10 cellular contexts compared by ENCODE assay signal in genomic region chr6:137370871-137371633, GRCh38.
DNase-seq lines count a peak whose midpoint lies in the region; ATAC-seq, FAIRE-seq and TF ChIP-seq lines count a peak whose summit lies in the region.
"Had no signal": no experiment of that assay in that cellular context is flagged by ENCODE, and none has a peak within 500 bp of the region (broad histone marks: within the 10 kb centered on the region; RNA-seq: fewer than 3 reads in every experiment).

No MANE protein-coding gene starts in this region.

- DNase-seq in GM18507 (ENCODE audit: extremely low spot score, insufficient read length, low read depth), result no peak
- no peak for DNase-seq in H9
- peak; percentile 11 for DNase-seq in NCI-H2196 (lab: John Stamatoyannopoulos, UW; ENCODE audit: unreplicated experiment)
- no peak for DNase-seq in mucosa of descending colon
- no peak for DNase-seq in natural killer cell treated with Interleukin-12 subunit alpha and Interleukin-12 subunit beta and Interleukin-15 and Interleukin-18, amount 100 ng/mL, for 72 hours (ENCODE audit: low spot score)
- DNase-seq in left lung, result no peak
- no peak for DNase-seq in activated T-cell treated with anti-CD3 and anti-CD28 coated beads for 4 hours
- no peak for DNase-seq in esophagus squamous epithelium (lab: John Stamatoyannopoulos, UW)
- DNase-seq: pancreas had no signal

- no peak overlapping the region for H3K4ac ChIP-seq in H9 (ENCODE audit: low read depth, low read length)

- H3K27ac Mint-ChIP-seq in H9, result no peak overlapping the region
- H3K27ac Mint-ChIP-seq in natural killer cell treated with Interleukin-12 subunit alpha and Interleukin-12 subunit beta and Interleukin-15 and Interleukin-18, amount 100 ng/mL, for 72 hours, result no peak overlapping the region
- H3K27ac Mint-ChIP-seq: T-helper 1 cell treated with Interleukin-12 subunit alpha and Interleukin-12 subunit beta and Interleukin-4 antibody, amounts not matched to agents 30 μg/mL and 1 μg/mL, for 36 hours had no signal

- H2AFZ ChIP-seq in H9 (ENCODE audit: low read length), result no peak overlapping the region

- no peaks in the 10 kb centered on the region for H3K79me2 ChIP-seq in H9 (ENCODE audit: insufficient read depth, low read length)

- H3K27me3 ChIP-seq in H9 (ENCODE audit: insufficient read depth, low read length) (no peaks in the 10 kb centered on the region; the same call in 1 of the 2 replicates), left lung (no peaks in the 10 kb centered on the region), esophagus squamous epithelium (no peaks in the 10 kb centered on the region)
- H3K27me3 ChIP-seq: pancreas had no signal

- no peaks in the 10 kb centered on the region for H3K79me1 ChIP-seq in H9 (ENCODE audit: insufficient read depth, low read depth, low read length, poor library complexity, severe bottlenecking)

- H4K91ac ChIP-seq in H9 (ENCODE audit: insufficient read length, low read depth, low read length), result no peak overlapping the region

- ATAC-seq in mucosa of descending colon, result peak; percentile 35
- ATAC-seq in natural killer cell treated with Interleukin-12 subunit alpha and Interleukin-12 subunit beta and Interleukin-15 and Interleukin-18, amount 100 ng/mL, for 72 hours, result no peak
- ATAC-seq in left lung, result no peak

- no peak overlapping the region for H2AK5ac ChIP-seq in H9 (ENCODE audit: insufficient read length, low read length)

- H3K36me3 ChIP-seq in mucosa of descending colon (ENCODE audit: low read depth) (no peaks in the 10 kb centered on the region), left lung (no peaks in the 10 kb centered on the region), esophagus squamous epithelium (no peaks in the 10 kb centered on the region)
- H3K36me3 ChIP-seq: pancreas had no signal

- TF ChIP-seq CTCF in H9 (conservative IDR thresholded peaks at IDR 0.05) (peak; percentile 59; the same call in 2 of the 3 replicates), mucosa of descending colon (IDR thresholded peaks at IDR 0.05) (no peak), left lung (IDR thresholded peaks at IDR 0.05) (no peak), esophagus squamous epithelium (IDR thresholded peaks at IDR 0.05) (no peak)

- no peak overlapping the region for H2BK120ac ChIP-seq in H9 (ENCODE audit: low read depth, low read length, poor library complexity, severe bottlenecking)

- H3T11ph ChIP-seq in H9 (ENCODE audit: low read length), result no peak overlapping the region

- no peaks in the 10 kb centered on the region for H4K20me1 ChIP-seq in H9 (ENCODE audit: control insufficient read depth, insufficient read depth, insufficient read length)

- peaks cover 20 to 22% of the 10 kb centered on the region in 2 experiments for H3K4me1 Mint-ChIP-seq in H9
- H3K4me1 Mint-ChIP-seq in natural killer cell treated with Interleukin-12 subunit alpha and Interleukin-12 subunit beta and Interleukin-15 and Interleukin-18, amount 100 ng/mL, for 72 hours (ENCODE audit: low read depth in 2 of 2), result no peaks in the 10 kb centered on the region

- H3K23ac ChIP-seq in H9 (ENCODE audit: insufficient read length, low read depth, low read length), result no peak overlapping the region

- H4K5ac ChIP-seq in H9 (ENCODE audit: insufficient read length, low read depth, low read length), result no peak overlapping the region

- H3K9ac ChIP-seq in H9 (ENCODE audit: extremely low read depth, insufficient read length, low read length), result no peak overlapping the region

- no peaks in the 10 kb centered on the region; the same call in 1 of the 2 replicates for H3K27me3 Mint-ChIP-seq in H9 (ENCODE audit: low read depth)
- no peaks in the 10 kb centered on the region for H3K27me3 Mint-ChIP-seq in natural killer cell treated with Interleukin-12 subunit alpha and Interleukin-12 subunit beta and Interleukin-15 and Interleukin-18, amount 100 ng/mL, for 72 hours

- no peak overlapping the region for H3K4me3 Mint-ChIP-seq in H9
- H3K4me3 Mint-ChIP-seq in natural killer cell treated with Interleukin-12 subunit alpha and Interleukin-12 subunit beta and Interleukin-15 and Interleukin-18, amount 100 ng/mL, for 72 hours, result no peak overlapping the region
- H3K4me3 Mint-ChIP-seq: T-helper 1 cell treated with Interleukin-12 subunit alpha and Interleukin-12 subunit beta and Interleukin-4 antibody, amounts not matched to agents 30 μg/mL and 1 μg/mL, for 36 hours had no signal

- H3K4me1 ChIP-seq in H9 (ENCODE audit: insufficient read depth, low read length) (peaks cover 6% of the 10 kb centered on the region; the same call in 1 of the 2 replicates), mucosa of descending colon (ENCODE audit: low read depth) (no peaks in the 10 kb centered on the region), left lung (no peaks in the 10 kb centered on the region), esophagus squamous epithelium (no peaks in the 10 kb centered on the region)
- H3K4me1 ChIP-seq: pancreas had no signal

- H3K9me3 ChIP-seq in H9 (ENCODE audit: control insufficient read depth, low read depth, low read length), result no peaks in the 10 kb centered on the region
- no peaks in the 10 kb centered on the region for H3K9me3 ChIP-seq in mucosa of descending colon
- H3K9me3 ChIP-seq in left lung, result no peaks in the 10 kb centered on the region
- H3K9me3 ChIP-seq in esophagus squamous epithelium, result no peaks in the 10 kb centered on the region
- H3K9me3 ChIP-seq: pancreas had no signal

- no peak overlapping the region for H3K4me2 ChIP-seq in H9 (ENCODE audit: insufficient read depth, insufficient read length, low read length)

- H4K8ac ChIP-seq in H9 (replicated peaks; ENCODE audit: insufficient read length, low read depth, low read length), result no peak overlapping the region

- H3K14ac ChIP-seq in H9 (ENCODE audit: insufficient read depth, low read length), result no peak overlapping the region

- WGBS in H9 (ENCODE audit: extremely low coverage, insufficient read length, low lambda C conversion rate), result no CpG with 5 or more reads among the region's 2 CpGs
- WGBS in esophagus squamous epithelium, 2 donors, result 61 to 71% methylated on average over 2 of the region's 2 CpGs

- H2BK20ac ChIP-seq in H9 (ENCODE audit: low read depth, low read length, poor library complexity, severe bottlenecking), result no peak overlapping the region

- H3K4me3 ChIP-seq in mucosa of descending colon (no peak overlapping the region), left lung (no peak overlapping the region), esophagus squamous epithelium (no peak overlapping the region)
- H3K4me3 ChIP-seq: pancreas had no signal

- no peak for TF ChIP-seq POLR2A in esophagus squamous epithelium (IDR thresholded peaks at IDR 0.05)

- H3K18ac ChIP-seq in H9 (ENCODE audit: insufficient read length, low read depth, low read length), result no peak overlapping the region

- H2BK5ac ChIP-seq in H9 (ENCODE audit: insufficient read length, low read length), result no peak overlapping the region

- intact Hi-C loops in mucosa of descending colon (cut with DNase I, micrococcal nuclease) (no loop called here), left lung (cut with DNase I) (no loop called here), esophagus squamous epithelium (cut with DNase I) (no loop called here)

- H3K27ac ChIP-seq in H9 (ENCODE audit: insufficient read length, low read depth, low read length), result no peak overlapping the region
- no peak overlapping the region for H3K27ac ChIP-seq in left lung
- H3K27ac ChIP-seq in esophagus squamous epithelium, result no peak overlapping the region
- H3K27ac ChIP-seq: pancreas had no signal

- FAIRE-seq in GM18507 (lab: Jason Lieb, UNC), result peak; percentile 77
- FAIRE-seq: pancreas had no signal

- H2BK12ac ChIP-seq in H9 (ENCODE audit: insufficient read length, low read depth, low read length), result no peak overlapping the region

- H2BK15ac ChIP-seq in H9 (ENCODE audit: low read depth, low read length), result no peak overlapping the region

- H3K9me3 Mint-ChIP-seq in H9, result no peaks in the 10 kb centered on the region
- no peaks in the 10 kb centered on the region for H3K9me3 Mint-ChIP-seq in natural killer cell treated with Interleukin-12 subunit alpha and Interleukin-12 subunit beta and Interleukin-15 and Interleukin-18, amount 100 ng/mL, for 72 hours
- H3K9me3 Mint-ChIP-seq: T-helper 1 cell treated with Interleukin-12 subunit alpha and Interleukin-12 subunit beta and Interleukin-4 antibody, amounts not matched to agents 30 μg/mL and 1 μg/mL, for 36 hours had no signal

- no peaks in the 10 kb centered on the region for H3K36me3 Mint-ChIP-seq in H9 (ENCODE audit: insufficient read depth in 1 of 3, low read depth in 3 of 3)
- H3K36me3 Mint-ChIP-seq in natural killer cell treated with Interleukin-12 subunit alpha and Interleukin-12 subunit beta and Interleukin-15 and Interleukin-18, amount 100 ng/mL, for 72 hours, result no peaks in the 10 kb centered on the region

- no peak overlapping the region for H3K56ac ChIP-seq in H9 (ENCODE audit: insufficient read length, low read depth, low read length)

- H3K23me2 ChIP-seq in H9 (ENCODE audit: insufficient read length, low read depth, low read length, poor library complexity, severe bottlenecking), result no peaks in the 10 kb centered on the region
